ENCODE assay signal across 1 cellular context in the genomic region with DNA sequence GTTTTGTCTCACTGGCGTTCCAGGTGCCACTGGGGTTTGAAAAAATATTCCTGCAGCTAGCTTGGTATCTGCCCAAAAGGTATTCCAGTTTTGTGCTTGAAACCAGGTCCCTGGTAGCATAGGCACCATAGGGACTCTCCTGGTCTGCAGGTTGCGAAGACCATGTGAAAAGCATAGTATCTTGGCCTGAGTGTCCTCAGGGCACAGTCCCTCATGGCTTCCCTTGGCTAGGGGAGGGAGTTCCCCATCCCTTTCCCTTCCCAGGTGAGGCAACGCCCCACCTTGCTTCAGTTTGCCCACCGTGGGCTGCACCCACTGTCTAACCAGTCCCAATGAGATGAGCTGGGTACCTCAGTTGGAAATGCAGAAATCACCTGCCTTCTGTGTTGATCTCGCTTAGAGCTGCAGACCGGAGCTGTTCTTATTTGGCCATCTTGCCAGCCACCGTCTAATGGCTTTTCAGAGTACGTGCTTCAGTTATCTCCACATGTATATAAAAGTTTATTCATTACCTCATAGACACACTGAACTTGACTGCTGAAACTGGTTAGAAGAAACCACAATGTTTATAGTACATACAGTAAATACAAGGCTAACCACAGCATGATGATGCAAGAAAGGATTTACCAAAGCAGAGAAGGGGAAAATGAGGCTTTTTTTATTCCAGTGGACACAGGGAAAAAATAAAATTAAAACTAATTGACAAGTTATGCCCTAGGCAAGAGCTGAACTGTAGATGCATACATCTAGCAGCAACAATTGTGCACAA.
TF ChIP-seq lines count a peak whose summit lies in the region.

No MANE protein-coding gene starts in this region.

TF ChIP-seq in K562, 482 proteins besides CTCF, POLR2A, EP300 and RAD21:
- TF ChIP-seq, protein P1, sequence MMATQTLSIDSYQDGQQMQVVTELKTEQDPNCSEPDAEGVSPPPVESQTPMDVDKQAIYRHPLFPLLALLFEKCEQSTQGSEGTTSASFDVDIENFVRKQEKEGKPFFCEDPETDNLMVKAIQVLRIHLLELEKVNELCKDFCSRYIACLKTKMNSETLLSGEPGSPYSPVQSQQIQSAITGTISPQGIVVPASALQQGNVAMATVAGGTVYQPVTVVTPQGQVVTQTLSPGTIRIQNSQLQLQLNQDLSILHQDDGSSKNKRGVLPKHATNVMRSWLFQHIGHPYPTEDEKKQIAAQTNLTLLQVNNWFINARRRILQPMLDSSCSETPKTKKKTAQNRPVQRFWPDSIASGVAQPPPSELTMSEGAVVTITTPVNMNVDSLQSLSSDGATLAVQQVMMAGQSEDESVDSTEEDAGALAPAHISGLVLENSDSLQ (IDR thresholded peaks at IDR 0.05) = no peak
- TF ChIP-seq ILF3 (IDR thresholded peaks at IDR 0.05; ENCODE audit: borderline replicate concordance) (no peak), DIDO1 (tag; IDR thresholded peaks at IDR 0.05; ENCODE audit: low read depth) (no peak), SREBF2 (CRISPR knock-in tag; IDR thresholded peaks at IDR 0.05) (no peak), LEF1 (IDR thresholded peaks at IDR 0.05) (no peak), ZNF79 (CRISPR knock-in tag; IDR thresholded peaks at IDR 0.05; ENCODE audit: low read depth) (no peak), TRIM28 (IDR thresholded peaks at IDR 0.05) (no peak), ETV5 (CRISPR knock-in tag; IDR thresholded peaks at IDR 0.05; ENCODE audit: low read depth) (no peak), CEBPG (CRISPR knock-in tag; IDR thresholded peaks at IDR 0.05) (no peak), CEBPG (tag; conservative IDR thresholded peaks at IDR 0.05 in 1 of 2, IDR thresholded peaks at IDR 0.05 in 1 of 2) (peak; percentile 17 to 43; a peak in 2 of 4 replicates), ATF1 (CRISPR knock-in tag; IDR thresholded peaks at IDR 0.05) (no peak), ATF1 (tag; IDR thresholded peaks at IDR 0.05) (no peak), CBX1 (IDR thresholded peaks at IDR 0.05; ENCODE audit: low read depth) (no peak), OTX1 (CRISPR knock-in tag; IDR thresholded peaks at IDR 0.05) (no peak)
- TF ChIP-seq, protein P2, sequence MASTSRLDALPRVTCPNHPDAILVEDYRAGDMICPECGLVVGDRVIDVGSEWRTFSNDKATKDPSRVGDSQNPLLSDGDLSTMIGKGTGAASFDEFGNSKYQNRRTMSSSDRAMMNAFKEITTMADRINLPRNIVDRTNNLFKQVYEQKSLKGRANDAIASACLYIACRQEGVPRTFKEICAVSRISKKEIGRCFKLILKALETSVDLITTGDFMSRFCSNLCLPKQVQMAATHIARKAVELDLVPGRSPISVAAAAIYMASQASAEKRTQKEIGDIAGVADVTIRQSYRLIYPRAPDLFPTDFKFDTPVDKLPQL (IDR thresholded peaks at IDR 0.05; ENCODE audit: extremely low read depth, insufficient read length) = no peak
- TF ChIP-seq, protein P3, sequence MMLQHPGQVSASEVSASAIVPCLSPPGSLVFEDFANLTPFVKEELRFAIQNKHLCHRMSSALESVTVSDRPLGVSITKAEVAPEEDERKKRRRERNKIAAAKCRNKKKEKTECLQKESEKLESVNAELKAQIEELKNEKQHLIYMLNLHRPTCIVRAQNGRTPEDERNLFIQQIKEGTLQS (IDR thresholded peaks at IDR 0.05) = peak; percentile 22; the same call in 1 of the 2 replicates
- TF ChIP-seq, protein P3 (CRISPR knock-in tag; conservative IDR thresholded peaks at IDR 0.05) = no peak
- TF ChIP-seq, protein P4, sequence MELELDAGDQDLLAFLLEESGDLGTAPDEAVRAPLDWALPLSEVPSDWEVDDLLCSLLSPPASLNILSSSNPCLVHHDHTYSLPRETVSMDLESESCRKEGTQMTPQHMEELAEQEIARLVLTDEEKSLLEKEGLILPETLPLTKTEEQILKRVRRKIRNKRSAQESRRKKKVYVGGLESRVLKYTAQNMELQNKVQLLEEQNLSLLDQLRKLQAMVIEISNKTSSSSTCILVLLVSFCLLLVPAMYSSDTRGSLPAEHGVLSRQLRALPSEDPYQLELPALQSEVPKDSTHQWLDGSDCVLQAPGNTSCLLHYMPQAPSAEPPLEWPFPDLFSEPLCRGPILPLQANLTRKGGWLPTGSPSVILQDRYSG (tag; conservative IDR thresholded peaks at IDR 0.05; ENCODE audit: low read depth) = no peak
